8 cellular contexts compared by ENCODE assay signal in genomic region chr15:40054746-40055575, GRCh38. TPM values are rescaled to one million over a fixed set of nuclear protein-coding genes. Genes with fewer than 3 reads are reported as not detected.
DNase-seq lines count a peak whose midpoint lies in the region; ATAC-seq and TF ChIP-seq lines count a peak whose summit lies in the region.

No MANE protein-coding gene starts in this region.

- intact Hi-C loops in activated B cell treated with CpG ODN at 0.5 μM for 24 hours (cut with micrococcal nuclease): loop anchor here (1.0 kb wide), 1 partner anchor 9 kb away; no protein-coding TSS in a partner anchor

- TF ChIP-seq CTCF in activated B cell treated with CpG ODN at 0.5 μM for 24 hours (IDR thresholded peaks at IDR 0.05): no peak

- H3K36me3 ChIP-seq in Karpas-422 (ENCODE audit: insufficient read depth, low read length): no peaks in the 10 kb centered on the region

- DNase-seq in activated CD8-positive, alpha-beta memory T cell treated with anti-CD3 and anti-CD28 coated beads for 24 hours: peak; percentile 72
- DNase-seq in activated CD8-positive, alpha-beta memory T cell treated with anti-CD3 and anti-CD28 coated beads, Interleukin-2, amount 50 U/mL, for 4 hours: no peak
- DNase-seq in Karpas-422 (no peak), activated B cell treated with CpG ODN at 0.5 μM for 24 hours (peak; percentile 55), kidney tubule cell (ENCODE audit: low spot score) (peak; percentile 82), epidermal melanocyte (ENCODE audit: insufficient read length, low spot score) (no peak), iPS-NIHi7 (ENCODE audit: extremely low spot score) (no peak)

- H3K9ac ChIP-seq in Karpas-422 (ENCODE audit: low read length): peak overlapping the region; percentile 49

- peaks cover 3% of the 10 kb centered on the region for H3K36me3 Mint-ChIP-seq in activated B cell treated with CpG ODN at 0.5 μM for 24 hours (ENCODE audit: low read depth)

- no peak overlapping the region; the same call in 1 of the 2 replicates for H3K4me3 ChIP-seq in Karpas-422 (ENCODE audit: low read length)

- H3K79me2 ChIP-seq in Karpas-422 (ENCODE audit: low read length): no peaks in the 10 kb centered on the region

- H2AFZ ChIP-seq in Karpas-422 (ENCODE audit: low read length): no peak overlapping the region

- no peaks in the 10 kb centered on the region for H3K9me3 ChIP-seq in Karpas-422 (ENCODE audit: low read length)

- H3K27me3 Mint-ChIP-seq in activated B cell treated with CpG ODN at 0.5 μM for 24 hours: no peaks in the 10 kb centered on the region

- no peak overlapping the region for H3K27ac ChIP-seq in Karpas-422 (ENCODE audit: low read length)

- H3K4me1 Mint-ChIP-seq in activated B cell treated with CpG ODN at 0.5 μM for 24 hours: peaks cover 67% of the 10 kb centered on the region

- H4K20me1 ChIP-seq in Karpas-422 (ENCODE audit: insufficient read depth, low read depth, low read length): peaks cover 10% of the 10 kb centered on the region; the same call in 1 of the 2 replicates

- H3K4me1 ChIP-seq in Karpas-422 (ENCODE audit: low read length): peaks cover 22% of the 10 kb centered on the region

- no peaks in the 10 kb centered on the region for H3K9me3 Mint-ChIP-seq in activated B cell treated with CpG ODN at 0.5 μM for 24 hours

- ATAC-seq in GM21737 (IDR thresholded peaks at IDR 0.05; ENCODE audit: unreplicated experiment) (peak; percentile 60), activated B cell treated with CpG ODN at 0.5 μM for 24 hours (ENCODE audit: low read depth) (peak; percentile 68)

- POLR2A ChIA-PET in activated B cell treated with CpG ODN at 0.5 μM for 24 hours (lab: Charles Lee): interaction anchor here (0.5 to 6.1 kb wide), 14 partner anchors 8 to 747 kb away, joined by 3 to 212 read pairs (median 7); partner anchors contain the start of genes BMF and PLCB2

- peak overlapping the region; percentile 91 for H3K27ac Mint-ChIP-seq in activated B cell treated with CpG ODN at 0.5 μM for 24 hours

- H3K4me2 ChIP-seq in Karpas-422 (ENCODE audit: low read depth, low read length, poor library complexity, severe bottlenecking): peak overlapping the region; percentile 20

- no peaks in the 10 kb centered on the region for H3K9me2 ChIP-seq in Karpas-422 (replicated peaks; ENCODE audit: insufficient read depth, low read length)

- H3K27me3 ChIP-seq in Karpas-422 (ENCODE audit: low read length): no peaks in the 10 kb centered on the region

- peak overlapping the region; percentile 61 for H3K4me3 Mint-ChIP-seq in activated B cell treated with CpG ODN at 0.5 μM for 24 hours

- CTCF ChIA-PET in activated B cell treated with CpG ODN at 0.5 μM for 24 hours (lab: Charles Lee): interaction anchor here (1.0 to 3.4 kb wide), 10 partner anchors 8 to 220 kb away, joined by 3 to 29 read pairs (median 4); no protein-coding TSS in a partner anchor

RNA-seq across cellular contexts. Expression of gene SRP14, which starts 16.0 kb away (rescaled TPM):
- total RNA-seq in Karpas-422 (2014; rRNA removed; shearing (Covaris generic); ENCODE audit: low replicate concordance): 232 and 427 TPM in 2 replicates
- 183 and 217 TPM in 2 replicates for total RNA-seq in activated B cell treated with CpG ODN at 0.5 μM for 24 hours

RNA-seq across cellular contexts. Expression of gene BMF, which starts 53.7 kb away (rescaled TPM):
- total RNA-seq in Karpas-422 (2014; rRNA removed; shearing (Covaris generic); ENCODE audit: low replicate concordance): 3.0 and 5.4 TPM in 2 replicates
- total RNA-seq in activated B cell treated with CpG ODN at 0.5 μM for 24 hours: 353 and 376 TPM in 2 replicates

Comparison
In these comparisons a context has a peak if more than half of its experiments do, and no peak if none do; other contexts are left out.
1. DNase-seq: peak in activated CD8-positive, alpha-beta memory T cell treated with anti-CD3 and anti-CD28 coated beads for 24 hours (single experiment), activated B cell treated with CpG ODN at 0.5 μM for 24 hours (single experiment) and kidney tubule cell (single experiment); none in activated CD8-positive, alpha-beta memory T cell treated with anti-CD3 and anti-CD28 coated beads, Interleukin-2, amount 50 U/mL, for 4 hours (single experiment), Karpas-422 (single experiment), epidermal melanocyte (single experiment) and iPS-NIHi7 (single experiment).
2. RNA of gene BMF, which starts 53.7 kb away (total RNA-seq): 353 to 376 TPM in activated B cell treated with CpG ODN at 0.5 μM for 24 hours; 3.0 to 5.4 TPM in Karpas-422; every median in the first group is over 10 times any median in the second.